In the genomic region with DNA sequence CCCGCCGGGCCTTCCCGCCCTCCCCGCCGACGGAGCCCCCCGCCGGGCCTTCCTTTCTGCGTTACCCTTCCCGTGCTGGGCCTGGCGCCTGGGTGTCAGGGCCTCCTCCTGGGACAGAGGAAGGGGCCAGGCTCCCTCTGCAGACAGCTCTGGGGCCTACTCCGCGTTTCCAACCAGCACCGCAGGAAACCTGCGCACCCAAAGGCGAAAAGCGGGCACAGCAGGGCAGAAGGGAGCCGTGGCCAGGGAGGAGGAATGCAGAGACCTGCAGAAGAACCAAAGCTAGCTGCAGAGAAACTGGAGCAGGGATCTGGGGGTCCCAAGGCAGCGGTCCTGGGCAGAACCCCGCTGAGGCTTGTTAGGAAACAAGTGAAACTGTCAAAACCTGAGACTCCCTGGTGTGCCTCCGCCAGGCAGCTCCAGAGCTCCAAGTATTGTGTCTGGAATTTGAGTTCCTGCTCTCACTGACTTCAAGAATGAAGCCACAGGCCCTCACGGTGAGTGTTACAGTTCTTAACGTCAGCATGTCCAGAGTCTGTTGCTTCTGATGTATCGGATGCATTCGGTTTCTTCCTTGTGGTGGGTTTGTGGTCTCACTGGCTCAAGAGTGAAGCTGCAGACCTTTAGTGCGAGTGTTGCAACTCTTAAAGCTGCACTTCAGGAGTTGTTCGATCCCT, we compare ENCODE assay signal across 1 cellular context.
TF ChIP-seq lines count a peak whose summit lies in the region.

No MANE protein-coding gene starts in this region.

TF ChIP-seq in H1, 55 proteins besides CTCF, POLR2A, EP300 and RAD21:
- TF ChIP-seq EGR1 (IDR thresholded peaks at IDR 0.05; ENCODE audit: borderline replicate concordance, low read depth, low read length) (no peak), POLR2AphosphoS5 (IDR thresholded peaks at IDR 0.05; ENCODE audit: low read depth, low read length) (no peak), GTF2F1 (IDR thresholded peaks at IDR 0.05; ENCODE audit: borderline replicate concordance, low read depth, low read length) (no peak), SP4 (IDR thresholded peaks at IDR 0.05; ENCODE audit: low read length) (no peak), RNF2 (IDR thresholded peaks at IDR 0.05; ENCODE audit: borderline replicate concordance, low read depth, low read length, missing control alignments, poor library complexity, severe bottlenecking) (no peak), EZH2 (IDR thresholded peaks at IDR 0.05; ENCODE audit: low read depth, low read length, severe bottlenecking) (no peak), BCL11A (IDR thresholded peaks at IDR 0.05; ENCODE audit: low read depth in 2 of 2, low read length in 2 of 2) (no peak), TCF12 (IDR thresholded peaks at IDR 0.05; ENCODE audit: low read depth, low read length) (no peak), SIRT6 (IDR thresholded peaks at IDR 0.05; ENCODE audit: low read length) (no peak), RBBP5 (IDR thresholded peaks at IDR 0.05; ENCODE audit: borderline replicate concordance, low read depth, low read length) (no peak), GABPA (IDR thresholded peaks at IDR 0.05; ENCODE audit: borderline replicate concordance, insufficient read depth, low read length) (no peak), RXRA (IDR thresholded peaks at IDR 0.05; ENCODE audit: insufficient read depth, low read depth, low read length) (no peak)
- TF ChIP-seq, protein P1, sequence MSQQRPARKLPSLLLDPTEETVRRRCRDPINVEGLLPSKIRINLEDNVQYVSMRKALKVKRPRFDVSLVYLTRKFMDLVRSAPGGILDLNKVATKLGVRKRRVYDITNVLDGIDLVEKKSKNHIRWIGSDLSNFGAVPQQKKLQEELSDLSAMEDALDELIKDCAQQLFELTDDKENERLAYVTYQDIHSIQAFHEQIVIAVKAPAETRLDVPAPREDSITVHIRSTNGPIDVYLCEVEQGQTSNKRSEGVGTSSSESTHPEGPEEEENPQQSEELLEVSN (IDR thresholded peaks at IDR 0.05), result no peak
- TF ChIP-seq, protein P2, sequence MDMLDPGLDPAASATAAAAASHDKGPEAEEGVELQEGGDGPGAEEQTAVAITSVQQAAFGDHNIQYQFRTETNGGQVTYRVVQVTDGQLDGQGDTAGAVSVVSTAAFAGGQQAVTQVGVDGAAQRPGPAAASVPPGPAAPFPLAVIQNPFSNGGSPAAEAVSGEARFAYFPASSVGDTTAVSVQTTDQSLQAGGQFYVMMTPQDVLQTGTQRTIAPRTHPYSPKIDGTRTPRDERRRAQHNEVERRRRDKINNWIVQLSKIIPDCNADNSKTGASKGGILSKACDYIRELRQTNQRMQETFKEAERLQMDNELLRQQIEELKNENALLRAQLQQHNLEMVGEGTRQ (IDR thresholded peaks at IDR 0.05; ENCODE audit: low read length), result no peak
